In the genomic region with DNA sequence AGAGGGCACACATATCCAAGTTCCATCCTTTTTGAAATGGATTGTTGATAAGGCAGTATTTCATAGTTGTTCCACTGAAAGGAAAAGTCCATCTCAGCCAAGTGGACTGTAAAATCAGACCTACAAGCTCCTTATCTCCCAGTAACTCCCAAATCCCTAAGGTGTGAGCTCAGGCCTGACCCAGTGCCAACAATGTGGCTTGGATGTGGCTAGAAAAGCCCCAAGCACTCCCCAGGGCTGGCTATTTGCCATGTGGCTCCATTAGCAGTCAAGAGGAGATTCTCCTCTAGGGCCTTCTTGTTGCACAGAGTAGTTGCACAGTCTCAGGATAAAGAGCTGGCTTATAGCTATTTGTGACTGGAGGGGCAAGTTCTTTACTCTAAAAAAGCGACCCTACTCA, we compare ENCODE assay signal across 18 cellular contexts. TPM values are rescaled to one million over a fixed set of nuclear protein-coding genes. Genes with fewer than 3 reads are reported as not detected.
"Had no signal": no experiment of that assay in that cellular context is flagged by ENCODE, and none has a peak within 500 bp of the region (broad histone marks: within the 10 kb centered on the region; RNA-seq: fewer than 3 reads in every experiment).

No MANE protein-coding gene starts in this region.

- H3K9me3 ChIP-seq: esophagus muscularis mucosa had no signal

- H3K27ac Mint-ChIP-seq: activated CD4-positive, alpha-beta T cell treated with anti-CD3 and anti-CD28 coated beads, Interleukin-2, amount 10 ng/mL, durations not matched to agents 7 days and 5 days; activated naive CD8-positive, alpha-beta T cell; natural killer cell; type B pancreatic cell had no signal

- H3K36me3 Mint-ChIP-seq: natural killer cell, type B pancreatic cell had no signal

- H3K4me3 Mint-ChIP-seq: activated CD4-positive, alpha-beta T cell treated with anti-CD3 and anti-CD28 coated beads, Interleukin-2, amount 10 ng/mL, durations not matched to agents 7 days and 5 days; activated naive CD8-positive, alpha-beta T cell; natural killer cell; type B pancreatic cell had no signal

- ATAC-seq: foreskin keratinocyte; natural killer cell; stimulated activated naive CD8-positive, alpha-beta T cell treated with anti-CD3 and anti-CD28 coated beads, Interleukin-15, Interleukin-2, amounts not matched to agents 100 U/mL and 50 U/mL, for 24 hours had no signal

- H3K27ac ChIP-seq: brain microvascular endothelial cell, esophagus muscularis mucosa, foreskin keratinocyte, skin epidermis had no signal

- DNase-seq: activated CD4-positive, alpha-beta T cell treated with anti-CD3 and anti-CD28 coated beads, Interleukin-2, amount 10 ng/mL, durations not matched to agents 7 days and 5 days; activated CD8-positive, alpha-beta memory T cell treated with anti-CD3 and anti-CD28 coated beads for 24 hours; activated gamma-delta T cell treated with Interleukin-2 at 50 U/mL for 16 hours; amygdala; brain microvascular endothelial cell; cortex of kidney; effector CD4-positive, alpha-beta T cell; head of caudate nucleus; mesendoderm; natural killer cell; stimulated activated CD4-positive, alpha-beta T cell treated with anti-CD3 and anti-CD28 coated beads, Interleukin-4, amount 100 ng/mL, for 4 hours; stimulated activated CD8-positive, alpha-beta memory T cell treated with anti-CD3 and anti-CD28 coated beads, Interleukin-4, amount 100 ng/mL, for 48 hours; stimulated activated naive CD8-positive, alpha-beta T cell treated with anti-CD3 and anti-CD28 coated beads, Interleukin-15, Interleukin-2, amounts not matched to agents 100 U/mL and 50 U/mL, for 24 hours had no signal

- H3K36me3 ChIP-seq: brain microvascular endothelial cell, esophagus muscularis mucosa had no signal

- H3K4me1 Mint-ChIP-seq: activated CD4-positive, alpha-beta T cell treated with anti-CD3 and anti-CD28 coated beads, Interleukin-2, amount 10 ng/mL, durations not matched to agents 7 days and 5 days; natural killer cell had no signal

- H3K9me3 Mint-ChIP-seq: activated CD4-positive, alpha-beta T cell treated with anti-CD3 and anti-CD28 coated beads, Interleukin-2, amount 10 ng/mL, durations not matched to agents 7 days and 5 days; natural killer cell; type B pancreatic cell had no signal

- H3K27me3 Mint-ChIP-seq: type B pancreatic cell had no signal

- H3K27me3 ChIP-seq: brain microvascular endothelial cell, esophagus muscularis mucosa, foreskin keratinocyte had no signal

- H3K4me1 ChIP-seq: esophagus muscularis mucosa, foreskin keratinocyte had no signal

- H3K4me3 ChIP-seq: esophagus muscularis mucosa, skin epidermis had no signal

RNA-seq across cellular contexts. Expression of a gene that starts 25.0 kb away (rescaled TPM):
- total RNA-seq: activated CD4-positive, alpha-beta T cell treated with anti-CD3 and anti-CD28 coated beads, Interleukin-2, amount 10 ng/mL, durations not matched to agents 7 days and 5 days; esophagus muscularis mucosa; foreskin keratinocyte had no signal
- polyA plus RNA-seq: foreskin keratinocyte had no signal
